1 cellular context compared by ENCODE assay signal in genomic region chr2:231701456-231702373, GRCh38.
TF ChIP-seq lines count a peak whose summit lies in the region.

No MANE protein-coding gene starts in this region.

TF ChIP-seq in HCT116, 20 proteins besides CTCF, POLR2A, EP300 and RAD21 (continued from another document):
- TF ChIP-seq REST (IDR thresholded peaks at IDR 0.05; ENCODE audit: low read depth), result no peak
- TF ChIP-seq JUND (IDR thresholded peaks at IDR 0.05), result no peak
- TF ChIP-seq EGR1 (IDR thresholded peaks at IDR 0.05; ENCODE audit: low read depth), result no peak
TF ChIP-seq in HCT116: peak in this region for 2.
